In the genomic region with DNA sequence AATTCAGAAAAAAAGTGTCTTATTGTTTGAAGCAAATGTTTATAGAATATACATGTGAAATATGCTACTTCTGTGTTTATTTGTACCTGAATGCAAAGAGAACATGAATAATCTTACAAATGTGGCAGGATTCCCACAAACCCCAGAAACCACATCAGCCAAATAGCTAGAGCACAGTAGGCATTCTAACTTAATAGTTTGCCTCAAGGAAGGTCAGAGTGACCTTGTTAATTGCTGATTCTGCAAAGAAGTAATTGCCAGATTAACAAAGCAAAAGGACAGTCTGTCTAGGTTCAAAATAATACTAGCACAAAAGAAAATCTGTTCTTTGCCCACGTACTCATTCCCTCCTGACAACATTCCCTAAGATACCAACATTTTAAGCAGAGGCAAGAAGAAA, we compare ENCODE assay signal across 2 cellular contexts.
TF ChIP-seq lines count a peak whose summit lies in the region.

No MANE protein-coding gene starts in this region.

TF ChIP-seq in Ishikawa, 13 proteins besides CTCF, POLR2A, EP300 and RAD21 (continued from another document):
- TF ChIP-seq REST (IDR thresholded peaks at IDR 0.05; ENCODE audit: low read depth) (no peak), TCF12 (IDR thresholded peaks at IDR 0.05; ENCODE audit: low read depth) (peak; percentile 70), TAF1 (IDR thresholded peaks at IDR 0.05; ENCODE audit: low read depth) (no peak), NFIC (IDR thresholded peaks at IDR 0.05) (peak; percentile 34; the same call in 1 of the 2 replicates)

TF ChIP-seq in GM12878, 131 proteins besides CTCF, POLR2A, EP300 and RAD21 (continued from another document):
- TF ChIP-seq ZNF592 (IDR thresholded peaks at IDR 0.05) (no peak), EZH2 (IDR thresholded peaks at IDR 0.05; ENCODE audit: borderline replicate concordance, control insufficient read depth, low read depth, low read length) (no peak), E2F4 (IDR thresholded peaks at IDR 0.05; ENCODE audit: low read depth, low read length) (no peak), HDAC6 (IDR thresholded peaks at IDR 0.05; ENCODE audit: unreplicated experiment) (no peak), ZNF207 (IDR thresholded peaks at IDR 0.05; ENCODE audit: borderline replicate concordance) (no peak), POLR2AphosphoS2 (IDR thresholded peaks at IDR 0.05; ENCODE audit: low read depth, low read length) (no peak), MYC (IDR thresholded peaks at IDR 0.05; ENCODE audit: insufficient read depth, insufficient read length, insufficient replicate concordance, low read length, severe bottlenecking) (no peak), NBN (IDR thresholded peaks at IDR 0.05) (no peak), TAF1 (IDR thresholded peaks at IDR 0.05; ENCODE audit: borderline replicate concordance, low read depth, low read length) (no peak)
- TF ChIP-seq, protein P1, sequence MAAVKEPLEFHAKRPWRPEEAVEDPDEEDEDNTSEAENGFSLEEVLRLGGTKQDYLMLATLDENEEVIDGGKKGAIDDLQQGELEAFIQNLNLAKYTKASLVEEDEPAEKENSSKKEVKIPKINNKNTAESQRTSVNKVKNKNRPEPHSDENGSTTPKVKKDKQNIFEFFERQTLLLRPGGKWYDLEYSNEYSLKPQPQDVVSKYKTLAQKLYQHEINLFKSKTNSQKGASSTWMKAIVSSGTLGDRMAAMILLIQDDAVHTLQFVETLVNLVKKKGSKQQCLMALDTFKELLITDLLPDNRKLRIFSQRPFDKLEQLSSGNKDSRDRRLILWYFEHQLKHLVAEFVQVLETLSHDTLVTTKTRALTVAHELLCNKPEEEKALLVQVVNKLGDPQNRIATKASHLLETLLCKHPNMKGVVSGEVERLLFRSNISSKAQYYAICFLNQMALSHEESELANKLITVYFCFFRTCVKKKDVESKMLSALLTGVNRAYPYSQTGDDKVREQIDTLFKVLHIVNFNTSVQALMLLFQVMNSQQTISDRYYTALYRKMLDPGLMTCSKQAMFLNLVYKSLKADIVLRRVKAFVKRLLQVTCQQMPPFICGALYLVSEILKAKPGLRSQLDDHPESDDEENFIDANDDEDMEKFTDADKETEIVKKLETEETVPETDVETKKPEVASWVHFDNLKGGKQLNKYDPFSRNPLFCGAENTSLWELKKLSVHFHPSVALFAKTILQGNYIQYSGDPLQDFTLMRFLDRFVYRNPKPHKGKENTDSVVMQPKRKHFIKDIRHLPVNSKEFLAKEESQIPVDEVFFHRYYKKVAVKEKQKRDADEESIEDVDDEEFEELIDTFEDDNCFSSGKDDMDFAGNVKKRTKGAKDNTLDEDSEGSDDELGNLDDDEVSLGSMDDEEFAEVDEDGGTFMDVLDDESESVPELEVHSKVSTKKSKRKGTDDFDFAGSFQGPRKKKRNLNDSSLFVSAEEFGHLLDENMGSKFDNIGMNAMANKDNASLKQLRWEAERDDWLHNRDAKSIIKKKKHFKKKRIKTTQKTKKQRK (IDR thresholded peaks at IDR 0.05; ENCODE audit: low read depth, low read length), result no peak
